22 cellular contexts compared by ENCODE assay signal in the genomic region with DNA sequence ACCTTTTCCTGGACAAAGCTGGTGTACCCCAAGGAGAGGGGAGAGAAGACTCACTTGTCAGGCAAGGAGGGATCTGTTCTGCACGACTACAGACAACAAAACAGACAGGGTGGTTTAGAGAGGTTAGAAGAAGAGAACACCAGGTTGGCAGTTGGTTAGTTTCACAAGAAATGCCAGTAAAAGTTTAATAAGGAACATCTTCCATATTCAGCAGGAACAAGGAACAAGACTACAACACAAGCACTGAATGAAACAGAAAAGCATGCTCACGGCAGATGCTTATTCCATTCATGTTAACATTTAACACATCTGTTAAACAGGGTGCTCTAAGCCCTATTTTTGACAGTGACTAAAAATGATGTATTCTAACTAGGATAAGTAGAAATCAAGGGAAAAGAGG.
"Had no signal": no experiment of that assay in that cellular context is flagged by ENCODE, and none has a peak within 500 bp of the region (broad histone marks: within the 10 kb centered on the region; RNA-seq: fewer than 3 reads in every experiment).

No MANE protein-coding gene starts in this region.

- H2AFZ ChIP-seq: PC-9 had no signal

- H3K4me3 Mint-ChIP-seq: activated CD4-positive, alpha-beta memory T cell treated with anti-CD3 and anti-CD28 coated beads, Interleukin-2, amount 10 ng/mL, durations not matched to agents 7 days and 5 days; activated CD4-positive, alpha-beta T cell treated with anti-CD3 and anti-CD28 coated beads for 36 hours; activated naive CD4-positive, alpha-beta T cell treated with anti-CD3 and anti-CD28 coated beads for 36 hours; activated naive CD8-positive, alpha-beta T cell treated with anti-CD3 and anti-CD28 coated beads for 36 hours; activated T-helper 17 cell treated with anti-CD3 and anti-CD28 coated beads, Interleukin-2, amount 50 U/mL, for 72 hours; T-helper 17 cell had no signal

- H3K4me2 ChIP-seq: PC-9 had no signal

- H3K4me1 Mint-ChIP-seq: activated CD4-positive, alpha-beta memory T cell treated with anti-CD3 and anti-CD28 coated beads, Interleukin-2, amount 10 ng/mL, durations not matched to agents 7 days and 5 days; activated CD4-positive, alpha-beta T cell treated with anti-CD3 and anti-CD28 coated beads for 36 hours; activated naive CD8-positive, alpha-beta T cell treated with anti-CD3 and anti-CD28 coated beads for 36 hours; activated T-helper 17 cell treated with anti-CD3 and anti-CD28 coated beads, Interleukin-2, amount 50 U/mL, for 72 hours; T-helper 17 cell had no signal

- H3K27ac Mint-ChIP-seq: activated CD4-positive, alpha-beta memory T cell treated with anti-CD3 and anti-CD28 coated beads, Interleukin-2, amount 10 ng/mL, durations not matched to agents 7 days and 5 days; activated CD4-positive, alpha-beta T cell treated with anti-CD3 and anti-CD28 coated beads for 36 hours; activated naive CD4-positive, alpha-beta T cell treated with anti-CD3 and anti-CD28 coated beads for 36 hours; activated naive CD8-positive, alpha-beta T cell treated with anti-CD3 and anti-CD28 coated beads for 36 hours; activated T-helper 17 cell treated with anti-CD3 and anti-CD28 coated beads, Interleukin-2, amount 50 U/mL, for 72 hours; T-helper 17 cell had no signal

- ATAC-seq: activated CD4-positive, alpha-beta T cell treated with anti-CD3 and anti-CD28 coated beads for 36 hours; activated T-helper 17 cell treated with anti-CD3 and anti-CD28 coated beads, Interleukin-2, amount 50 U/mL, for 72 hours; K562; T-helper 17 cell had no signal

- H3K27ac ChIP-seq: PC-9 had no signal

- H3K9me3 Mint-ChIP-seq: activated CD4-positive, alpha-beta memory T cell treated with anti-CD3 and anti-CD28 coated beads, Interleukin-2, amount 10 ng/mL, durations not matched to agents 7 days and 5 days; activated naive CD4-positive, alpha-beta T cell treated with anti-CD3 and anti-CD28 coated beads for 36 hours; activated naive CD8-positive, alpha-beta T cell treated with anti-CD3 and anti-CD28 coated beads for 36 hours; activated T-helper 17 cell treated with anti-CD3 and anti-CD28 coated beads, Interleukin-2, amount 50 U/mL, for 72 hours had no signal

- H3K4me3 ChIP-seq: K562, PC-9 had no signal

- H3K27me3 Mint-ChIP-seq: activated CD4-positive, alpha-beta T cell treated with anti-CD3 and anti-CD28 coated beads for 36 hours; activated naive CD8-positive, alpha-beta T cell treated with anti-CD3 and anti-CD28 coated beads for 36 hours; activated T-helper 17 cell treated with anti-CD3 and anti-CD28 coated beads, Interleukin-2, amount 50 U/mL, for 72 hours had no signal

- H3K36me3 Mint-ChIP-seq: activated naive CD8-positive, alpha-beta T cell treated with anti-CD3 and anti-CD28 coated beads for 36 hours had no signal

- DNase-seq: activated CD4-positive, alpha-beta memory T cell treated with anti-CD3 and anti-CD28 coated beads, Interleukin-2, amount 10 ng/mL, durations not matched to agents 7 days and 5 days; activated CD4-positive, alpha-beta T cell treated with anti-CD3 and anti-CD28 coated beads for 36 hours; activated CD4-positive, alpha-beta T cell treated with anti-CD3 and anti-CD28 coated beads, Interleukin-2, amount 50 U/mL, for 1 hour; activated gamma-delta T cell; activated naive CD4-positive, alpha-beta T cell treated with anti-CD3 and anti-CD28 coated beads for 36 hours; activated naive CD8-positive, alpha-beta T cell treated with anti-CD3 and anti-CD28 coated beads for 36 hours; activated T-cell treated with anti-CD3 and anti-CD28 coated beads for 4 hours; activated T-cell treated with anti-CD3 and anti-CD28 coated beads, Interleukin-2, amount 50 U/mL, for 48 hours; central memory CD4-positive, alpha-beta T cell; Karpas-422; NCI-H1105 treated with DMSO at 0.1 percent for 48 hours; NCI-H1436 treated with DMSO at 0.1 percent for 48 hours; NCI-H187; NCI-H2081; NCI-H510A treated with DMSO at 0.1 percent for 48 hours; NCI-H69; PC-9; SHP77 treated with DMSO at 0.1 percent for 48 hours; T-helper 17 cell; T1000 had no signal
